Comparison of ENCODE assay signal across 10 cellular contexts in genomic region chr1:36966242-36966641, GRCh38.
DNase-seq lines count a peak whose midpoint lies in the region; ATAC-seq lines count a peak whose summit lies in the region.
"Had no signal": no experiment of that assay in that cellular context is flagged by ENCODE, and none has a peak within 500 bp of the region (broad histone marks: within the 10 kb centered on the region; RNA-seq: fewer than 3 reads in every experiment).

No MANE protein-coding gene starts in this region.

- in situ Hi-C loops in ACHN (cut with HindIII; ENCODE audit: low pct_ligation_motif_present, low pct_unique_long_range_greater_than_20kb, low sequenced_read_pairs), result no loop called here

- H3K36me3 Mint-ChIP-seq in activated CD4-positive, alpha-beta T cell treated with anti-CD3 and anti-CD28 coated beads, Interleukin-2, amount 10 ng/mL, durations not matched to agents 24 days and 14 days (ENCODE audit: low read depth), result no peaks in the 10 kb centered on the region

- no peaks in the 10 kb centered on the region for H3K9me3 Mint-ChIP-seq in activated CD4-positive, alpha-beta T cell treated with anti-CD3 and anti-CD28 coated beads, Interleukin-2, amount 10 ng/mL, durations not matched to agents 24 days and 14 days
- H3K9me3 Mint-ChIP-seq: central memory CD8-positive, alpha-beta T cell had no signal

- H3K27ac Mint-ChIP-seq in activated CD4-positive, alpha-beta T cell treated with anti-CD3 and anti-CD28 coated beads, Interleukin-2, amount 10 ng/mL, durations not matched to agents 24 days and 14 days, result no peak overlapping the region

- no peaks in the 10 kb centered on the region for H3K4me1 ChIP-seq in aorta (ENCODE audit: control insufficient read depth in 1 of 2, insufficient read depth in 2 of 2, low read length in 2 of 2)

- H3K36me3 ChIP-seq in aorta (ENCODE audit: control insufficient read depth in 1 of 2, insufficient read depth in 2 of 2, low read length in 1 of 2), result no peaks in the 10 kb centered on the region

- H3K4me1 Mint-ChIP-seq in activated CD4-positive, alpha-beta T cell treated with anti-CD3 and anti-CD28 coated beads, Interleukin-2, amount 10 ng/mL, durations not matched to agents 24 days and 14 days, result no peaks in the 10 kb centered on the region
- H3K4me1 Mint-ChIP-seq: central memory CD8-positive, alpha-beta T cell had no signal

- no peak overlapping the region for H3K4me3 Mint-ChIP-seq in activated CD4-positive, alpha-beta T cell treated with anti-CD3 and anti-CD28 coated beads, Interleukin-2, amount 10 ng/mL, durations not matched to agents 24 days and 14 days
- H3K4me3 Mint-ChIP-seq: central memory CD8-positive, alpha-beta T cell had no signal

- WGBS in aorta, 2 donors, result 31 to 45% methylated on average over 3 of the region's 3 CpGs

- peak; percentile 20 for DNase-seq in ACHN
- peak; percentile 22 for DNase-seq in ELR (ENCODE audit: low read depth)
- peak; percentile 70 for DNase-seq in activated CD4-positive, alpha-beta T cell treated with anti-CD3 and anti-CD28 coated beads, Interleukin-2, amount 10 ng/mL, durations not matched to agents 24 days and 14 days
- DNase-seq in iPS DF 4.7 (ENCODE audit: extremely low read depth, low spot score), result peak; percentile 19
- no peak for DNase-seq in aorta
- no peak for DNase-seq in sciatic nerve (ENCODE audit: low spot score)
- DNase-seq: retina had no signal

- ATAC-seq in HG03139 (IDR thresholded peaks at IDR 0.05; ENCODE audit: unreplicated experiment) (no peak), aorta (ENCODE audit: low FRiP score) (no peak), GM18907 (IDR thresholded peaks at IDR 0.05; ENCODE audit: unreplicated experiment) (no peak), sciatic nerve (no peak)

- no peaks in the 10 kb centered on the region for H3K9me3 ChIP-seq in aorta (ENCODE audit: control insufficient read depth, low read length)

- intact Hi-C loops in activated CD4-positive, alpha-beta T cell treated with anti-CD3 and anti-CD28 coated beads, Interleukin-2, amount 10 ng/mL, durations not matched to agents 24 days and 14 days (cut with micrococcal nuclease), result no loop called here
- intact Hi-C loops in aorta (cut with DNase I), result no loop called here
- intact Hi-C loops in sciatic nerve (cut with DNase I), result no loop called here

- H3K27me3 ChIP-seq in aorta (ENCODE audit: control insufficient read depth in 1 of 2, insufficient read depth in 2 of 2, low read length in 1 of 2), result no peaks in the 10 kb centered on the region

- no peak overlapping the region for H3K27ac ChIP-seq in aorta (ENCODE audit: low read depth in 1 of 2, low read length in 2 of 2)

- no peak overlapping the region for H3K4me3 ChIP-seq in aorta (ENCODE audit: low read length in 2 of 2)

- H3K27me3 Mint-ChIP-seq in activated CD4-positive, alpha-beta T cell treated with anti-CD3 and anti-CD28 coated beads, Interleukin-2, amount 10 ng/mL, durations not matched to agents 24 days and 14 days, result no peaks in the 10 kb centered on the region

Comparison
In these comparisons a context has a peak if more than half of its experiments do, and no peak if none do; other contexts are left out.
1. DNase-seq: peak in ACHN (single experiment), ELR (single experiment), activated CD4-positive, alpha-beta T cell treated with anti-CD3 and anti-CD28 coated beads, Interleukin-2, amount 10 ng/mL, durations not matched to agents 24 days and 14 days (single experiment) and iPS DF 4.7 (single experiment); none in aorta (0 of 2) and sciatic nerve (single experiment).